In the genomic region with DNA sequence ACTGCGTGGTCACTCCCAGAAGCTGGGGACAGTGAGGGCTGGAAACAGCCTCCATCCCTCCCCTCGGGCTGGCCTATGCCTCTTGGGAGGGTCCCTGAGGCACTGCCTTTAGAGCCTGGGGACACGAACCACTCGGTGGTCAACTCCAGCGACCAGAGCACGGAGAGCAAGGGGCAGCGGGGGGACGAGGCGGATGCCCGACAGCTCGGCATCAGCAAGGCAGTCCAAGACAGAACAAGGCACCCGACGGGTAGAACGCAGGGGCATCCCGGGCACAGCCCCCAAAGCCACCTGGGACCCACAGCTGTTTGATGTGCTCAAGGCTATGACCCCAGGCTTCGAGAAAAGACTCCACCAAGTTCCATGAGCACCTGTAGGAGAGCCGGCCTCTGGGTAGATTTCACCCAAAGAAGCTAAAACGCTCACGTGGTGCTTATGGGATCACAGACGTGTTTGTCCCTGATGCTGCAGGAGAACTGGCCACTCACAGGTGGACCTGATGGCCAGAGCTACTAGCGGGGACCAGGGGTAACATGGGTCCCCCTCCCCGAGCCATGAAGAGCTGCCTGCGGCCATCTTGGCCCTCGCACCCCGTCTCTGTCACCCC, we compare ENCODE assay signal across 1 cellular context.
TF ChIP-seq lines count a peak whose summit lies in the region.

No MANE protein-coding gene starts in this region.

TF ChIP-seq in GM12878, 131 proteins besides CTCF, POLR2A, EP300 and RAD21:
- TF ChIP-seq TCF3 (IDR thresholded peaks at IDR 0.05; ENCODE audit: borderline replicate concordance, insufficient read depth, low read depth, low read length), result no peak; the same call in 1 of the 2 replicates
- no peak for TF ChIP-seq SRF (IDR thresholded peaks at IDR 0.05; ENCODE audit: low read depth in 2 of 2, low read length in 2 of 2)
- TF ChIP-seq, protein P1, sequence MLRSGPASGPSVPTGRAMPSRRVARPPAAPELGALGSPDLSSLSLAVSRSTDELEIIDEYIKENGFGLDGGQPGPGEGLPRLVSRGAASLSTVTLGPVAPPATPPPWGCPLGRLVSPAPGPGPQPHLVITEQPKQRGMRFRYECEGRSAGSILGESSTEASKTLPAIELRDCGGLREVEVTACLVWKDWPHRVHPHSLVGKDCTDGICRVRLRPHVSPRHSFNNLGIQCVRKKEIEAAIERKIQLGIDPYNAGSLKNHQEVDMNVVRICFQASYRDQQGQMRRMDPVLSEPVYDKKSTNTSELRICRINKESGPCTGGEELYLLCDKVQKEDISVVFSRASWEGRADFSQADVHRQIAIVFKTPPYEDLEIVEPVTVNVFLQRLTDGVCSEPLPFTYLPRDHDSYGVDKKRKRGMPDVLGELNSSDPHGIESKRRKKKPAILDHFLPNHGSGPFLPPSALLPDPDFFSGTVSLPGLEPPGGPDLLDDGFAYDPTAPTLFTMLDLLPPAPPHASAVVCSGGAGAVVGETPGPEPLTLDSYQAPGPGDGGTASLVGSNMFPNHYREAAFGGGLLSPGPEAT (IDR thresholded peaks at IDR 0.05; ENCODE audit: low read depth), result no peak
- TF ChIP-seq RAD51 (IDR thresholded peaks at IDR 0.05), result peak; percentile 59; the same call in 1 of the 2 replicates
- no peak for TF ChIP-seq CBX3 (IDR thresholded peaks at IDR 0.05; ENCODE audit: borderline replicate concordance, low read depth)
- no peak for TF ChIP-seq SIN3A (IDR thresholded peaks at IDR 0.05; ENCODE audit: low read depth, low read length)
- TF ChIP-seq TCF12 (IDR thresholded peaks at IDR 0.05; ENCODE audit: low read depth, low read length), result 0 out of 2 replicates have a peak, but pooled peaks have one; percentile 50
- 0 out of 2 replicates have a peak, but pooled peaks have one; percentile 4 for TF ChIP-seq STAT1 (conservative IDR thresholded peaks at IDR 0.05)
- no peak for TF ChIP-seq MTA2 (IDR thresholded peaks at IDR 0.05; ENCODE audit: low read depth)
- TF ChIP-seq, protein P2, sequence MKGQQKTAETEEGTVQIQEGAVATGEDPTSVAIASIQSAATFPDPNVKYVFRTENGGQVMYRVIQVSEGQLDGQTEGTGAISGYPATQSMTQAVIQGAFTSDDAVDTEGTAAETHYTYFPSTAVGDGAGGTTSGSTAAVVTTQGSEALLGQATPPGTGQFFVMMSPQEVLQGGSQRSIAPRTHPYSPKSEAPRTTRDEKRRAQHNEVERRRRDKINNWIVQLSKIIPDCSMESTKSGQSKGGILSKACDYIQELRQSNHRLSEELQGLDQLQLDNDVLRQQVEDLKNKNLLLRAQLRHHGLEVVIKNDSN (IDR thresholded peaks at IDR 0.05; ENCODE audit: borderline replicate concordance, extremely low read length, insufficient read depth, low read depth, low read length), result peak; percentile 63
- TF ChIP-seq, protein P3, sequence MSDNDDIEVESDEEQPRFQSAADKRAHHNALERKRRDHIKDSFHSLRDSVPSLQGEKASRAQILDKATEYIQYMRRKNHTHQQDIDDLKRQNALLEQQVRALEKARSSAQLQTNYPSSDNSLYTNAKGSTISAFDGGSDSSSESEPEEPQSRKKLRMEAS (IDR thresholded peaks at IDR 0.05; ENCODE audit: low read depth, low read length), result no peak
- no peak for TF ChIP-seq MYB (IDR thresholded peaks at IDR 0.05; ENCODE audit: borderline replicate concordance, low read depth, low read length)
